ENCODE assay signal across 1 cellular context in the genomic region with DNA sequence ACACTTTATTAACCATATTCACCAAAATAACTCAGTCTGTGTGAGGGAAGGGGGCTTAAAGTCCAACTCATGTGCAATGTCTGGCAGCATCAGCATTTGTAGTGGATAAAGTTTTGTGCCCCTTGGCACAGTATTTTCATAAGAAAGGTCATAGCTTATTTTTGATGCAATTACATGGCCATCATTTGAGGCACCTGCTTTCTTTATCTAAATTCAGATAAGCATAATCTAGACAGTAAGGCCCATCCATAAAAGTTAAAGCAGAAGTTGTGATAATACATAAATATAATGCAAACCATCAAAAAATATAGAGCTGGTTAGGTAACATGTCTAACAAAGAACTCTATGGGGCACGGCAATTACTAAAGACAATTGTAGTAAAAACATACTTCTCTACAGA.
TF ChIP-seq lines count a peak whose summit lies in the region.

No MANE protein-coding gene starts in this region.

TF ChIP-seq in GM12878, 131 proteins besides CTCF, POLR2A, EP300 and RAD21:
- TF ChIP-seq MTA2 (IDR thresholded peaks at IDR 0.05; ENCODE audit: low read depth) (no peak), TAF1 (IDR thresholded peaks at IDR 0.05; ENCODE audit: borderline replicate concordance, low read depth, low read length) (no peak)
